26 cellular contexts compared by ENCODE assay signal in genomic region chr20:17678886-17679285, GRCh38. TPM values are rescaled to one million over a fixed set of nuclear protein-coding genes. Genes with fewer than 3 reads are reported as not detected.
DNase-seq lines count a peak whose midpoint lies in the region; ATAC-seq and TF ChIP-seq lines count a peak whose summit lies in the region.
"Had no signal": no experiment of that assay in that cellular context is flagged by ENCODE, and none has a peak within 500 bp of the region (broad histone marks: within the 10 kb centered on the region; RNA-seq: fewer than 3 reads in every experiment).

No MANE protein-coding gene starts in this region.

- intact Hi-C loops in CD14-positive monocyte (cut with micrococcal nuclease) (no loop called here), lower lobe of right lung (cut with DNase I) (no loop called here), thyroid gland (cut with DNase I) (no loop called here), heart right ventricle (cut with DNase I) (loop anchor here in 1 of 10 donors (10.0 kb wide), 1 partner anchor 226 kb away; no protein-coding TSS in a partner anchor)

- H3K27ac ChIP-seq in RWPE2 (ENCODE audit: poor library complexity, severe bottlenecking) (peak overlapping the region; percentile 89), lower lobe of right lung (peak overlapping the region; percentile 96), thyroid gland (peak overlapping the region in 2 of 3 donors; percentile 39 to 91), mesendoderm (ENCODE audit: low read depth, low read length) (no peak overlapping the region), heart right ventricle (no peak overlapping the region)

- H3K9ac ChIP-seq in mesendoderm (ENCODE audit: low read length), result no peak overlapping the region

- H3K79me1 ChIP-seq in mesendoderm (ENCODE audit: low read length), result peaks cover 23% of the 10 kb centered on the region

- no peak overlapping the region for H3K4me2 ChIP-seq in mesendoderm (ENCODE audit: low read length)

- no peaks in the 10 kb centered on the region for H3K27me3 Mint-ChIP-seq in CD14-positive monocyte (ENCODE audit: low read depth in 3 of 3)

- H2BK15ac ChIP-seq in mesendoderm (replicated peaks; ENCODE audit: low read depth), result no peak overlapping the region

- DNase-seq in CD14-positive monocyte (ENCODE audit: low spot score) (no peak), RWPE2 (ENCODE audit: low spot score) (no peak), lower lobe of right lung (no peak), thyroid gland (no peak), NCI-H510A treated with DMSO at 0.1 percent for 48 hours (lab: John Stamatoyannopoulos, UW) (no peak), NCI-H446 treated with DMSO at 0.1 percent for 48 hours (lab: John Stamatoyannopoulos, UW) (no peak), mesendoderm (no peak), heart right ventricle (no peak)
- DNase-seq: activated CD8-positive, alpha-beta T cell treated with anti-CD3 and anti-CD28 coated beads, Interleukin-2, amount 10 ng/mL, durations not matched to agents 7 days and 5 days; activated T-cell treated with anti-CD3 and anti-CD28 coated beads, Interleukin-2, amount 50 U/mL, for 4 hours; cerebellar nuclear complex; DMS79; effector CD8-positive, alpha-beta T cell; esophagus squamous epithelium; kidney glomerular epithelial cell; midbrain; NCI-H2081 treated with DMSO at 0.1 percent for 48 hours; T1000 had no signal

- H4K5ac ChIP-seq in mesendoderm (ENCODE audit: low read length), result no peak overlapping the region

- H2BK120ac ChIP-seq in mesendoderm (ENCODE audit: low read depth, low read length), result no peak overlapping the region

- peaks cover 68% of the 10 kb centered on the region for H3K79me2 ChIP-seq in mesendoderm (ENCODE audit: control insufficient read depth, insufficient read depth, low read length)

- no peak overlapping the region for H3K56ac ChIP-seq in mesendoderm (ENCODE audit: low read length)

- H2BK5ac ChIP-seq in mesendoderm (ENCODE audit: low read length), result no peak overlapping the region

- no peak overlapping the region for H3K18ac ChIP-seq in mesendoderm (ENCODE audit: low read length)

- peaks cover 40% of the 10 kb centered on the region for H3K4me1 Mint-ChIP-seq in CD14-positive monocyte

- peaks cover 41 to 48% of the 10 kb centered on the region in 2 donors for H3K36me3 Mint-ChIP-seq in CD14-positive monocyte
- H3K36me3 Mint-ChIP-seq: activated naive CD4-positive, alpha-beta T cell treated with anti-CD3 and anti-CD28 coated beads, Interleukin-2, amount 50 U/mL, for 24 hours had no signal

- ATAC-seq in RWPE2 (ENCODE audit: low read depth), result no peak
- ATAC-seq in lower lobe of right lung, result no peak
- ATAC-seq in heart right ventricle, result no peak
- ATAC-seq: activated CD8-positive, alpha-beta T cell treated with anti-CD3 and anti-CD28 coated beads, Interleukin-2, amount 10 ng/mL, durations not matched to agents 7 days and 5 days; activated T-cell treated with anti-CD3 and anti-CD28 coated beads, Interleukin-2, amount 50 U/mL, for 4 hours had no signal

- H3K27me3 ChIP-seq in RWPE2 (ENCODE audit: insufficient read depth, poor library complexity, severe bottlenecking) (no peaks in the 10 kb centered on the region), lower lobe of right lung (ENCODE audit: low read depth) (no peaks in the 10 kb centered on the region), thyroid gland (no peaks in the 10 kb centered on the region), mesendoderm (ENCODE audit: insufficient read depth, low read length, poor library complexity) (no peaks in the 10 kb centered on the region), heart right ventricle (no peaks in the 10 kb centered on the region)
- H3K27me3 ChIP-seq: ascending aorta had no signal

- H3K4me3 ChIP-seq in RWPE2 (ENCODE audit: severe bottlenecking), result no peak overlapping the region
- H3K4me3 ChIP-seq in lower lobe of right lung, result no peak overlapping the region
- no peak overlapping the region for H3K4me3 ChIP-seq in thyroid gland (replicated peaks in 1 of 3)
- H3K4me3 ChIP-seq in mesendoderm (ENCODE audit: low read length), result no peak overlapping the region
- no peak overlapping the region for H3K4me3 ChIP-seq in heart right ventricle
- H3K4me3 ChIP-seq: ascending aorta, skin epidermis had no signal

- H3K4ac ChIP-seq in mesendoderm (ENCODE audit: low read depth, low read length), result no peak overlapping the region

- 79 to 84% methylated on average over 3 of the region's 3 CpGs for WGBS in thyroid gland, 2 donors
- WGBS in mesendoderm (ENCODE audit: extremely low coverage, insufficient coverage, low lambda C conversion rate), result no CpG with 5 or more reads among the region's 3 CpGs
- WGBS in heart right ventricle, 2 donors, result 78 to 82% methylated on average over 3 of the region's 3 CpGs

- no peak overlapping the region for H3K23ac ChIP-seq in mesendoderm (ENCODE audit: low read length)

- no peak for TF ChIP-seq POLR2A in thyroid gland (IDR thresholded peaks at IDR 0.05)

- no peak overlapping the region for H2AK5ac ChIP-seq in mesendoderm (ENCODE audit: low read length)

- H4K8ac ChIP-seq in mesendoderm (ENCODE audit: low read depth, low read length), result no peak overlapping the region

- H3K4me1 ChIP-seq in RWPE2 (ENCODE audit: insufficient read depth, poor library complexity, severe bottlenecking) (peaks cover 7% of the 10 kb centered on the region), lower lobe of right lung (peaks cover 68% of the 10 kb centered on the region), thyroid gland (peaks cover 59 to 62% of the 10 kb centered on the region in 2 donors), mesendoderm (ENCODE audit: control insufficient read depth, low read depth, low read length) (peaks cover 7% of the 10 kb centered on the region), heart right ventricle (peaks cover 9 to 72% (median 37%) of the 10 kb centered on the region in 9 donors)

- no peak overlapping the region for H3K4me3 Mint-ChIP-seq in CD14-positive monocyte

- H3K27ac Mint-ChIP-seq in CD14-positive monocyte, result peak overlapping the region in 4 of 7 donors; percentile 5 to 70 (median 42)
- H3K27ac Mint-ChIP-seq: activated naive CD4-positive, alpha-beta T cell treated with anti-CD3 and anti-CD28 coated beads, Interleukin-2, amount 50 U/mL, for 24 hours had no signal

- H3K9me3 ChIP-seq in RWPE2 (ENCODE audit: severe bottlenecking) (no peaks in the 10 kb centered on the region), lower lobe of right lung (no peaks in the 10 kb centered on the region), thyroid gland (no peaks in the 10 kb centered on the region), heart right ventricle (no peaks in the 10 kb centered on the region)
- H3K9me3 ChIP-seq: ascending aorta, esophagus squamous epithelium had no signal

- TF ChIP-seq CTCF in CD14-positive monocyte (IDR thresholded peaks at IDR 0.05) (no peak), RWPE2 (IDR thresholded peaks at IDR 0.05; ENCODE audit: poor library complexity, severe bottlenecking) (no peak), lower lobe of right lung (IDR thresholded peaks at IDR 0.05) (no peak), thyroid gland (IDR thresholded peaks at IDR 0.05) (no peak), heart right ventricle (IDR thresholded peaks at IDR 0.05) (no peak)

- H3K36me3 ChIP-seq in RWPE2 (ENCODE audit: low read depth) (peaks cover 52% of the 10 kb centered on the region), lower lobe of right lung (peaks cover 44% of the 10 kb centered on the region), thyroid gland (peaks cover 4 to 11% of the 10 kb centered on the region in 2 donors), mesendoderm (ENCODE audit: control insufficient read depth, insufficient read depth, low read length) (no peaks in the 10 kb centered on the region), heart right ventricle (peaks cover 0 to 51% (median 6%) of the 10 kb centered on the region in 9 donors)

- H3K9me3 Mint-ChIP-seq in CD14-positive monocyte, result no peaks in the 10 kb centered on the region
- H3K9me3 Mint-ChIP-seq: activated naive CD4-positive, alpha-beta T cell treated with anti-CD3 and anti-CD28 coated beads, Interleukin-2, amount 50 U/mL, for 24 hours; activated T-cell treated with anti-CD3 and anti-CD28 coated beads, Interleukin-2, amount 50 U/mL, for 4 hours; neural crest cell; stimulated activated naive CD8-positive, alpha-beta T cell treated with anti-CD3 and anti-CD28 coated beads, Interleukin-15, Interleukin-2, amounts not matched to agents 100 ng/mL and 50 ng/mL, for 24 hours had no signal

RNA-seq across cellular contexts. Expression of gene RRBP1, which starts 3.2 kb away (rescaled TPM):
- 1 to 10 TPM; 4.7 to 7.5 TPM for polyA plus RNA-seq in CD14-positive monocyte
- 138 TPM for total RNA-seq in lower lobe of right lung
- 100 to 1,000 TPM; 149 to 287 (median 221) TPM for total RNA-seq in thyroid gland
- 99.7 TPM for polyA plus RNA-seq in mesendoderm (2013, experiment 1 of 2)
- polyA plus RNA-seq in mesendoderm (2013, experiment 2 of 2), result 101 TPM
- 10 to 100 TPM; 23.5 to 71.3 (median 29.0) TPM for total RNA-seq in heart right ventricle
- polyA plus RNA-seq in heart right ventricle, result 10 to 100 TPM; 29.3 to 41.9 TPM

RNA-seq across cellular contexts. Expression of gene BANF2, which starts 20.9 kb away (rescaled TPM):
- polyA plus RNA-seq in CD14-positive monocyte, result not detected
- total RNA-seq in lower lobe of right lung, result not detected
- 10 to 100 TPM in 1 of 4 donors, not detected in 3; 15.2 TPM for total RNA-seq in thyroid gland
- not detected for polyA plus RNA-seq in mesendoderm (2013, experiment 1 of 2)
- polyA plus RNA-seq in mesendoderm (2013, experiment 2 of 2), result not detected
- not detected for total RNA-seq in heart right ventricle
- polyA plus RNA-seq in heart right ventricle, result not detected
- total RNA-seq: activated CD8-positive, alpha-beta T cell treated with anti-CD3 and anti-CD28 coated beads, Interleukin-2, amount 10 ng/mL, durations not matched to agents 7 days and 5 days; activated T-cell treated with anti-CD3 and anti-CD28 coated beads, Interleukin-2, amount 50 U/mL, for 4 hours; ascending aorta; esophagus squamous epithelium; HT1080; NCI-H460; neural crest cell; pulmonary artery endothelial cell had no signal

Comparison
In these comparisons a context has a peak if more than half of its experiments do, and no peak if none do; other contexts are left out.
1. H3K27ac ChIP-seq: peak in RWPE2 (single experiment), lower lobe of right lung (single experiment) and thyroid gland (2 of 3); none in mesendoderm (single experiment) and heart right ventricle (0 of 10).